ENCODE assay signal across 8 cellular contexts in the genomic region with DNA sequence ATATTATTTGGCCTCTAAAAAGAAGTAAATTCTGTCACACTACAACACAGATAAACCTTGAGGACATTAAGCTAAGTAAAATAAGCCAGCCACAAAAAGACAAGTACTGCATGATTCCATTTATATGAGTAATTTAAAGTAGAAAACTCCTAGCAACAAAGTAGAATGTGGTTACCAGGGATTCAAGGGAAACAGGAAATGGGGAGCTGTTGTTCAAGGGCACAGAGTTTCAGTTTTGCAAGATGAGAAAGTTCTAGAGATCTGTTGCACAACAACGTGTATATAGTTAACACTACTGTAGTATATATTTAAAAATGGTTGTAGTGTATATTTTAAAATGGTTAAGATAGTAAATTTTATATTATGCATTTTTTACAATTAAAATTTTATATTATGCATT. TPM values are rescaled to one million over a fixed set of nuclear protein-coding genes. Genes with fewer than 3 reads are reported as not detected.
DNase-seq lines count a peak whose midpoint lies in the region; ATAC-seq and TF ChIP-seq lines count a peak whose summit lies in the region.

No MANE protein-coding gene starts in this region.

- TF ChIP-seq CTCF in GM20000 (IDR thresholded peaks at IDR 0.05; ENCODE audit: extremely low read depth, missing control alignments), result no peak

- H3K36me3 Mint-ChIP-seq in activated CD8-positive, alpha-beta memory T cell treated with anti-CD3 and anti-CD28 coated beads, Interleukin-2, amount 10 ng/mL, durations not matched to agents 7 days and 5 days, result peaks cover 74% of the 10 kb centered on the region
- H3K36me3 Mint-ChIP-seq in T-helper 1 cell treated with Interleukin-12 subunit alpha and Interleukin-12 subunit beta and Interleukin-4 antibody, amounts not matched to agents 30 μg/mL and 1 μg/mL, for 36 hours (ENCODE audit: low read depth), result peaks cover 59% of the 10 kb centered on the region

- CTCF ChIA-PET in activated CD8-positive, alpha-beta memory T cell treated with anti-CD3 and anti-CD28 coated beads, Interleukin-2, amount 10 ng/mL, durations not matched to agents 7 days and 5 days (lab: Charles Lee), result interaction anchor here (1.0 to 6.3 kb wide), 5 partner anchors 13 to 436 kb away, joined by 3 to 33 read pairs (median 4); no protein-coding TSS in a partner anchor

- DNase-seq in activated CD8-positive, alpha-beta memory T cell treated with anti-CD3 and anti-CD28 coated beads, Interleukin-2, amount 10 ng/mL, durations not matched to agents 7 days and 5 days, result peak; percentile 49
- DNase-seq in activated CD8-positive, alpha-beta memory T cell treated with anti-CD3 and anti-CD28 coated beads, Interleukin-2, amount 50 U/mL, for 48 hours, result no peak
- peak; percentile 55 for DNase-seq in foreskin melanocyte
- peak in 1 of 2 donors; percentile 34 for DNase-seq in stimulated activated naive CD8-positive, alpha-beta T cell treated with anti-CD3 and anti-CD28 coated beads, Interleukin-15, amount 100 ng/mL, for 72 hours
- no peak for DNase-seq in GM20000 (ENCODE audit: low spot score)
- no peak for DNase-seq in DMS 273 treated with DMSO at 0.1 percent for 48 hours (lab: John Stamatoyannopoulos, UW)

- peak overlapping the region; percentile 7 for H3K4me3 Mint-ChIP-seq in activated CD8-positive, alpha-beta memory T cell treated with anti-CD3 and anti-CD28 coated beads, Interleukin-2, amount 10 ng/mL, durations not matched to agents 7 days and 5 days
- peak overlapping the region; percentile 38 for H3K4me3 Mint-ChIP-seq in T-helper 1 cell treated with Interleukin-12 subunit alpha and Interleukin-12 subunit beta and Interleukin-4 antibody, amounts not matched to agents 30 μg/mL and 1 μg/mL, for 36 hours
- H3K4me3 Mint-ChIP-seq in stimulated activated naive CD8-positive, alpha-beta T cell treated with anti-CD3 and anti-CD28 coated beads, Interleukin-15, amount 100 ng/mL, for 72 hours, result peak overlapping the region; percentile 2 to 38

- ATAC-seq in activated CD8-positive, alpha-beta memory T cell treated with anti-CD3 and anti-CD28 coated beads, Interleukin-2, amount 10 ng/mL, durations not matched to agents 7 days and 5 days, result peak; percentile 73
- peak; percentile 87 for ATAC-seq in stimulated activated naive CD8-positive, alpha-beta T cell treated with anti-CD3 and anti-CD28 coated beads, Interleukin-15, amount 100 ng/mL, for 72 hours
- ATAC-seq in HG03175 (IDR thresholded peaks at IDR 0.05; ENCODE audit: unreplicated experiment), result no peak

- no peaks in the 10 kb centered on the region for H3K9me3 Mint-ChIP-seq in activated CD8-positive, alpha-beta memory T cell treated with anti-CD3 and anti-CD28 coated beads, Interleukin-2, amount 10 ng/mL, durations not matched to agents 7 days and 5 days (ENCODE audit: low read depth)
- H3K9me3 Mint-ChIP-seq in T-helper 1 cell treated with Interleukin-12 subunit alpha and Interleukin-12 subunit beta and Interleukin-4 antibody, amounts not matched to agents 30 μg/mL and 1 μg/mL, for 36 hours, result no peaks in the 10 kb centered on the region
- no peaks in the 10 kb centered on the region for H3K9me3 Mint-ChIP-seq in stimulated activated naive CD8-positive, alpha-beta T cell treated with anti-CD3 and anti-CD28 coated beads, Interleukin-15, amount 100 ng/mL, for 72 hours

- H3K27me3 Mint-ChIP-seq in activated CD8-positive, alpha-beta memory T cell treated with anti-CD3 and anti-CD28 coated beads, Interleukin-2, amount 10 ng/mL, durations not matched to agents 7 days and 5 days, result no peaks in the 10 kb centered on the region
- H3K27me3 Mint-ChIP-seq in T-helper 1 cell treated with Interleukin-12 subunit alpha and Interleukin-12 subunit beta and Interleukin-4 antibody, amounts not matched to agents 30 μg/mL and 1 μg/mL, for 36 hours (ENCODE audit: low read depth), result no peaks in the 10 kb centered on the region
- H3K27me3 Mint-ChIP-seq in stimulated activated naive CD8-positive, alpha-beta T cell treated with anti-CD3 and anti-CD28 coated beads, Interleukin-15, amount 100 ng/mL, for 72 hours, result no peaks in the 10 kb centered on the region

- peaks cover 39% of the 10 kb centered on the region for H3K4me1 Mint-ChIP-seq in activated CD8-positive, alpha-beta memory T cell treated with anti-CD3 and anti-CD28 coated beads, Interleukin-2, amount 10 ng/mL, durations not matched to agents 7 days and 5 days
- H3K4me1 Mint-ChIP-seq in T-helper 1 cell treated with Interleukin-12 subunit alpha and Interleukin-12 subunit beta and Interleukin-4 antibody, amounts not matched to agents 30 μg/mL and 1 μg/mL, for 36 hours (ENCODE audit: low read depth), result peaks cover 26% of the 10 kb centered on the region
- H3K4me1 Mint-ChIP-seq in stimulated activated naive CD8-positive, alpha-beta T cell treated with anti-CD3 and anti-CD28 coated beads, Interleukin-15, amount 100 ng/mL, for 72 hours, result peaks cover 40% of the 10 kb centered on the region

- peak overlapping the region; percentile 86 for H3K27ac Mint-ChIP-seq in activated CD8-positive, alpha-beta memory T cell treated with anti-CD3 and anti-CD28 coated beads, Interleukin-2, amount 10 ng/mL, durations not matched to agents 7 days and 5 days
- peak overlapping the region; percentile 76 for H3K27ac Mint-ChIP-seq in T-helper 1 cell treated with Interleukin-12 subunit alpha and Interleukin-12 subunit beta and Interleukin-4 antibody, amounts not matched to agents 30 μg/mL and 1 μg/mL, for 36 hours
- no peak overlapping the region for H3K27ac Mint-ChIP-seq in stimulated activated naive CD8-positive, alpha-beta T cell treated with anti-CD3 and anti-CD28 coated beads, Interleukin-15, amount 100 ng/mL, for 72 hours

RNA-seq across cellular contexts. Expression of gene SEC31A, which starts 25.4 kb away (rescaled TPM):
- total RNA-seq in activated CD8-positive, alpha-beta memory T cell treated with anti-CD3 and anti-CD28 coated beads, Interleukin-2, amount 10 ng/mL, durations not matched to agents 7 days and 5 days, result 10 to 100 TPM; 87.9 to 89.8 TPM

RNA-seq across cellular contexts. Expression of gene THAP9, which starts 34.9 kb away (rescaled TPM):
- 1 to 10 TPM; 1.9 to 2.4 TPM for total RNA-seq in activated CD8-positive, alpha-beta memory T cell treated with anti-CD3 and anti-CD28 coated beads, Interleukin-2, amount 10 ng/mL, durations not matched to agents 7 days and 5 days

Comparison
In these comparisons a context has a peak if more than half of its experiments do, and no peak if none do; other contexts are left out.
1. DNase-seq: peak in activated CD8-positive, alpha-beta memory T cell treated with anti-CD3 and anti-CD28 coated beads, Interleukin-2, amount 10 ng/mL, durations not matched to agents 7 days and 5 days (single experiment) and foreskin melanocyte (single experiment); none in activated CD8-positive, alpha-beta memory T cell treated with anti-CD3 and anti-CD28 coated beads, Interleukin-2, amount 50 U/mL, for 48 hours (single experiment), GM20000 (single experiment) and DMS 273 treated with DMSO at 0.1 percent for 48 hours (single experiment).
2. H3K27ac Mint-ChIP-seq: peak in activated CD8-positive, alpha-beta memory T cell treated with anti-CD3 and anti-CD28 coated beads, Interleukin-2, amount 10 ng/mL, durations not matched to agents 7 days and 5 days (single experiment) and T-helper 1 cell treated with Interleukin-12 subunit alpha and Interleukin-12 subunit beta and Interleukin-4 antibody, amounts not matched to agents 30 μg/mL and 1 μg/mL, for 36 hours (single experiment); none in stimulated activated naive CD8-positive, alpha-beta T cell treated with anti-CD3 and anti-CD28 coated beads, Interleukin-15, amount 100 ng/mL, for 72 hours (0 of 2).
3. Peak in every context shown above with its lines, with median percentiles within 50 percentile points of each other: H3K4me3 Mint-ChIP-seq.